ENCODE assay signal across 28 cellular contexts in the genomic region with DNA sequence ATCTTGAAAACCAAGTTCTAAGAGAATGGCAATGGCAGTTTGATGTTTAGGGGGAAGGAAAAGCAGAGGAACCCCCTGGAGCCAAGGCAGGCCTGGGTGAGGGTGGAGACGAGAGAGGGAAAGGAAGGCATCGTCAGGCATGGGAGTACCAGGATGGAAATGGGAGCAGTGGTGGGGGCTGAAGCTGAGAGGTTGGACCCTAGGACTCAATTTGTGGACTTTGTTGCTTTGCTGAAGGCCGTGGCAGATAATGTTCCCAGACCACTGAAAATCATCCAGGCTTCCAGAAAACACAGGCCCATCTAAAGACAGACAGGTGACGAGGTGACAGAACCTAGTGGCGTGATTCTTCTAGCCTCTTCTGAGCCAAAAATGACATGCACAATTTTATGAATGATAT. TPM values are rescaled to one million over a fixed set of nuclear protein-coding genes. Genes with fewer than 3 reads are reported as not detected.
"Had no signal": no experiment of that assay in that cellular context is flagged by ENCODE, and none has a peak within 500 bp of the region (broad histone marks: within the 10 kb centered on the region; RNA-seq: fewer than 3 reads in every experiment).

No MANE protein-coding gene starts in this region.

- H3K79me2 ChIP-seq: parathyroid adenoma had no signal

- H3K4me3 Mint-ChIP-seq: dendritic cell treated with granulocyte-macrophage colony-stimulating factor and Interleukin-4, amounts not matched to agents 40 ng/mL and 50 ng/mL, for 4 days; endodermal cell; immature natural killer cell; nephron; neural progenitor cell; stimulated activated memory B cell treated with anti-CD40 and anti-IgM and Interleukin-4, amounts not matched to agents 10 μg/mL and 1 μg/mL and 100 μg/mL, for 72 hours; stimulated activated naive CD8-positive, alpha-beta T cell treated with anti-CD3 and anti-CD28 coated beads, Interleukin-15, Interleukin-2, amounts not matched to agents 100 ng/mL and 50 ng/mL, for 24 hours had no signal

- H3K4me1 ChIP-seq: colonic mucosa, parathyroid adenoma, upper lobe of right lung, uterus had no signal

- H3K36me3 Mint-ChIP-seq: immature natural killer cell; neural progenitor cell; stimulated activated memory B cell treated with anti-CD40 and anti-IgM and Interleukin-4, amounts not matched to agents 10 μg/mL and 1 μg/mL and 100 μg/mL, for 72 hours had no signal

- H3K27ac Mint-ChIP-seq: dendritic cell treated with granulocyte-macrophage colony-stimulating factor and Interleukin-4, amounts not matched to agents 40 ng/mL and 50 ng/mL, for 4 days; endodermal cell; immature natural killer cell; nephron; neural progenitor cell; progenitor cell of endocrine pancreas; stimulated activated memory B cell treated with anti-CD40 and anti-IgM and Interleukin-4, amounts not matched to agents 10 μg/mL and 1 μg/mL and 100 μg/mL, for 72 hours; stimulated activated naive CD8-positive, alpha-beta T cell treated with anti-CD3 and anti-CD28 coated beads, Interleukin-15, Interleukin-2, amounts not matched to agents 100 ng/mL and 50 ng/mL, for 24 hours had no signal

- H3K4me2 ChIP-seq: neural progenitor cell had no signal

- H3K9ac ChIP-seq: neural progenitor cell, parathyroid adenoma had no signal

- H2AFZ ChIP-seq: neural progenitor cell, parathyroid adenoma had no signal

- H3K9me3 ChIP-seq: colonic mucosa, suprapubic skin, upper lobe of right lung, uterus had no signal

- H3K4me3 ChIP-seq: colonic mucosa, gastroesophageal sphincter, neural progenitor cell, skin epidermis, spleen, suprapubic skin, transverse colon, upper lobe of right lung, uterus had no signal

- DNase-seq: effector CD8-positive, alpha-beta T cell; endodermal cell; foreskin fibroblast; hypothalamus; immature natural killer cell; islet precursor cell; kidney glomerular epithelial cell; mesendoderm; midbrain; naive thymus-derived CD4-positive, alpha-beta T cell; spleen; stimulated activated CD4-positive, alpha-beta T cell treated with anti-CD3 and anti-CD28 coated beads, Interleukin-4, amount 100 ng/mL, for 4 hours; upper lobe of right lung; uterus had no signal

- H3K27ac ChIP-seq: epithelial cell of prostate, neural progenitor cell, parathyroid adenoma, skin epidermis, spleen, suprapubic skin, transverse colon, upper lobe of right lung, uterus had no signal

- ATAC-seq: esophagus mucosa; gastroesophageal sphincter; naive thymus-derived CD4-positive, alpha-beta T cell; stimulated activated memory B cell treated with anti-CD40 and anti-IgM and Interleukin-4, amounts not matched to agents 10 μg/mL and 1 μg/mL and 100 μg/mL, for 72 hours had no signal

- H3K36me3 ChIP-seq: colonic mucosa, gastroesophageal sphincter, neural progenitor cell, spleen, suprapubic skin, transverse colon, upper lobe of right lung, uterus had no signal

- H3K27me3 ChIP-seq: colonic mucosa, gastroesophageal sphincter, suprapubic skin, transverse colon, upper lobe of right lung, uterus had no signal

- H3K4me1 Mint-ChIP-seq: immature natural killer cell; stimulated activated memory B cell treated with anti-CD40 and anti-IgM and Interleukin-4, amounts not matched to agents 10 μg/mL and 1 μg/mL and 100 μg/mL, for 72 hours had no signal

RNA-seq across cellular contexts. Expression of a gene that starts 4.9 kb away (rescaled TPM):
- polyA plus RNA-seq: immature natural killer cell had no signal
